10 cellular contexts compared by ENCODE assay signal in genomic region chr3:112391648-112392047, GRCh38. TPM values are rescaled to one million over a fixed set of nuclear protein-coding genes. Genes with fewer than 3 reads are reported as not detected.
DNase-seq lines count a peak whose midpoint lies in the region; ATAC-seq and TF ChIP-seq lines count a peak whose summit lies in the region.
"Had no signal": no experiment of that assay in that cellular context is flagged by ENCODE, and none has a peak within 500 bp of the region (broad histone marks: within the 10 kb centered on the region; RNA-seq: fewer than 3 reads in every experiment).

No MANE protein-coding gene starts in this region.

- no peaks in the 10 kb centered on the region for H3K27me3 Mint-ChIP-seq in activated naive CD4-positive, alpha-beta T cell treated with anti-CD3 and anti-CD28 coated beads, Interleukin-2, amount 50 U/mL, for 24 hours
- H3K27me3 Mint-ChIP-seq in MCF 10A (ENCODE audit: insufficient read depth, unreplicated experiment) = no peaks in the 10 kb centered on the region

- H3K27me3 ChIP-seq in upper lobe of right lung (no peaks in the 10 kb centered on the region), WERI-Rb-1 (ENCODE audit: insufficient read depth, low read depth, severe bottlenecking) (no peaks in the 10 kb centered on the region)

- H3K9me3 ChIP-seq in mucosa of descending colon (peaks cover 5% of the 10 kb centered on the region), upper lobe of right lung (no peaks in the 10 kb centered on the region), WERI-Rb-1 (ENCODE audit: severe bottlenecking) (peaks cover 11% of the 10 kb centered on the region)

- no TSS peak for BruUV-seq in MCF 10A (replicated peaks; lab: Mats Ljungman, UMichigan)

- H3K36me3 Mint-ChIP-seq in activated naive CD4-positive, alpha-beta T cell treated with anti-CD3 and anti-CD28 coated beads, Interleukin-2, amount 50 U/mL, for 24 hours = peaks cover 2% of the 10 kb centered on the region
- no peaks in the 10 kb centered on the region for H3K36me3 Mint-ChIP-seq in MCF 10A (ENCODE audit: insufficient read depth, unreplicated experiment)

- H3K4me3 ChIP-seq in mucosa of descending colon (no peak overlapping the region), upper lobe of right lung (no peak overlapping the region), WERI-Rb-1 (ENCODE audit: low read depth, low read length) (no peak overlapping the region)

- H3K27ac ChIP-seq in upper lobe of right lung (peak overlapping the region; percentile 72), WERI-Rb-1 (no peak overlapping the region)
- H3K27ac ChIP-seq: C4-2B, HL-60 had no signal

- H3K4me1 ChIP-seq in mucosa of descending colon (ENCODE audit: low read depth) (peaks cover 11% of the 10 kb centered on the region), upper lobe of right lung (peaks cover 7% of the 10 kb centered on the region)

- no peaks in the 10 kb centered on the region for H3K9me3 Mint-ChIP-seq in activated naive CD4-positive, alpha-beta T cell treated with anti-CD3 and anti-CD28 coated beads, Interleukin-2, amount 50 U/mL, for 24 hours
- H3K9me3 Mint-ChIP-seq in MCF 10A (ENCODE audit: unreplicated experiment) = no peaks in the 10 kb centered on the region

- peak overlapping the region; percentile 42 for H3K27ac Mint-ChIP-seq in activated naive CD4-positive, alpha-beta T cell treated with anti-CD3 and anti-CD28 coated beads, Interleukin-2, amount 50 U/mL, for 24 hours
- peak overlapping the region; percentile 80 for H3K27ac Mint-ChIP-seq in MCF 10A (ENCODE audit: low read depth, unreplicated experiment)

- peaks cover 57% of the 10 kb centered on the region for H3K4me1 Mint-ChIP-seq in activated naive CD4-positive, alpha-beta T cell treated with anti-CD3 and anti-CD28 coated beads, Interleukin-2, amount 50 U/mL, for 24 hours
- H3K4me1 Mint-ChIP-seq in MCF 10A (ENCODE audit: insufficient read depth, unreplicated experiment) = peaks cover 28% of the 10 kb centered on the region

- POLR2A ChIA-PET in MCF 10A (lab: Yijun Ruan, JAX) = interaction anchor here (1.3 kb wide), 1 partner anchor 12 kb away, joined by 9 read pairs; no protein-coding TSS in a partner anchor

- H3K4me3 Mint-ChIP-seq in activated naive CD4-positive, alpha-beta T cell treated with anti-CD3 and anti-CD28 coated beads, Interleukin-2, amount 50 U/mL, for 24 hours = no peak overlapping the region
- H3K4me3 Mint-ChIP-seq in MCF 10A (ENCODE audit: unreplicated experiment) = no peak overlapping the region

- intact Hi-C loops in MCF 10A (cut with micrococcal nuclease) (no loop called here), mucosa of descending colon (cut with DNase I, micrococcal nuclease) (no loop called here), upper lobe of right lung (cut with DNase I) (no loop called here)

- DNase-seq in activated naive CD4-positive, alpha-beta T cell treated with anti-CD3 and anti-CD28 coated beads, Interleukin-2, amount 50 U/mL, for 16 hours = no peak
- DNase-seq in MCF 10A (ENCODE audit: unreplicated experiment) = no peak
- no peak for DNase-seq in mucosa of descending colon
- no peak for DNase-seq in upper lobe of right lung
- DNase-seq in NCI-H748 treated with DMSO at 0.1 percent for 48 hours (lab: John Stamatoyannopoulos, UW) = no peak
- DNase-seq in NCI-H510A (lab: John Stamatoyannopoulos, UW) = no peak
- no peak for DNase-seq in WERI-Rb-1

- H3K36me3 ChIP-seq in mucosa of descending colon (ENCODE audit: low read depth) = no peaks in the 10 kb centered on the region
- no peaks in the 10 kb centered on the region for H3K36me3 ChIP-seq in upper lobe of right lung
- no peaks in the 10 kb centered on the region for H3K36me3 ChIP-seq in WERI-Rb-1

- CTCF ChIA-PET in MCF 10A (lab: Yijun Ruan, JAX) = interaction anchor here (0.8 to 1.2 kb wide), 3 partner anchors 16 to 46 kb away, joined by 3 to 4 read pairs (median 3); no protein-coding TSS in a partner anchor

- TF ChIP-seq CTCF in MCF 10A (IDR thresholded peaks at IDR 0.05; ENCODE audit: unreplicated experiment) (no peak), mucosa of descending colon (IDR thresholded peaks at IDR 0.05) (no peak), upper lobe of right lung (IDR thresholded peaks at IDR 0.05) (no peak), WERI-Rb-1 (IDR thresholded peaks at IDR 0.05; ENCODE audit: low read depth, low read length) (no peak)

- ATAC-seq in mucosa of descending colon = peak; percentile 33
- peak; percentile 35 for ATAC-seq in upper lobe of right lung

RNA-seq across cellular contexts. Expression of gene CD200, which starts 58.7 kb away (rescaled TPM):
- total RNA-seq in MCF 10A (2022) (0.44 TPM in 1 of 2 replicates, not detected in the other), mucosa of descending colon (1 to 10 TPM; 3.3 to 6.4 (median 3.9) TPM), upper lobe of right lung (6.5 TPM)
